In the genomic region with DNA sequence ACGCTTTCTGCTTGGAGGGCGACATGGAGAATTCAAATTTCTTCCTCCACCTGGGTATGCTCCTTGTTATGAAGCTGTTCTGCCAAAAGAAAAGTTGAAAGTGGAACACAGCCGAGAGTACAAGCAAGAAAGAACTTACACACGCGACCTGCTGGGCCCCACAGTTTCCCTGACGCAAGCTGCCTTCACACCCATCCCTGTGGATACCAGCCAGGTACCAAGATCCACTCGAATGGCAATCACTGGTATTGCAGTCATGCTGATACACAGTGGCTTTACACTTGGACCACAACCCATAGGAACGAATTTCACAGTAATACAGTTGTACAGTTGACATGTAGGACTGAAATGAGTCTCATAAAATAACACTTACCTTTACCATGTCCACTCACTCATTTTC, we compare ENCODE assay signal across 21 cellular contexts.
DNase-seq lines count a peak whose midpoint lies in the region; ATAC-seq and TF ChIP-seq lines count a peak whose summit lies in the region.
"Had no signal": no experiment of that assay in that cellular context is flagged by ENCODE, and none has a peak within 500 bp of the region (broad histone marks: within the 10 kb centered on the region; RNA-seq: fewer than 3 reads in every experiment).

No MANE protein-coding gene starts in this region.

- H3K27ac ChIP-seq in breast epithelium (no peak overlapping the region), PC-3 (ENCODE audit: low read length) (no peak overlapping the region), left ventricle myocardium inferior (replicated peaks) (peak overlapping the region; percentile 42), trophoblast cell (ENCODE audit: low read depth, low read length) (no peak overlapping the region)
- H3K27ac ChIP-seq: 22Rv1, BLaER1, C4-2B, GM23248 had no signal

- TF ChIP-seq CTCF in MCF 10A (IDR thresholded peaks at IDR 0.05; ENCODE audit: unreplicated experiment) (peak; percentile 9), breast epithelium (IDR thresholded peaks at IDR 0.05) (no peak), PC-3 (conservative IDR thresholded peaks at IDR 0.05; ENCODE audit: low read depth, low read length) (no peak), left ventricle myocardium inferior (IDR thresholded peaks at IDR 0.05; ENCODE audit: borderline replicate concordance) (no peak)

- H3K9me3 ChIP-seq in breast epithelium (no peaks in the 10 kb centered on the region), PC-3 (ENCODE audit: low read length) (no peaks in the 10 kb centered on the region), left ventricle myocardium inferior (replicated peaks) (no peaks in the 10 kb centered on the region), trophoblast cell (ENCODE audit: insufficient read depth, low read depth, low read length) (peaks cover 2% of the 10 kb centered on the region)
- H3K9me3 ChIP-seq: BLaER1 had no signal

- H3K36me3 Mint-ChIP-seq in MCF 10A (ENCODE audit: insufficient read depth, unreplicated experiment): no peaks in the 10 kb centered on the region
- H3K36me3 Mint-ChIP-seq: CD4-positive, CD25-positive, alpha-beta regulatory T cell; CD8-positive, alpha-beta T cell had no signal

- H3F3A ChIP-seq in PC-3 (ENCODE audit: low read length, unreplicated experiment): no peaks in the 10 kb centered on the region

- no peak overlapping the region for H3K27ac Mint-ChIP-seq in MCF 10A (ENCODE audit: low read depth, unreplicated experiment)
- H3K27ac Mint-ChIP-seq: B cell; CD4-positive, CD25-positive, alpha-beta regulatory T cell; CD8-positive, alpha-beta T cell had no signal

- H3K9ac ChIP-seq in PC-3 (ENCODE audit: low read length) (no peak overlapping the region), trophoblast cell (ENCODE audit: low read length) (no peak overlapping the region)
- H3K9ac ChIP-seq: BLaER1, GM23248 had no signal

- no peak overlapping the region for H2BK12ac ChIP-seq in trophoblast cell (ENCODE audit: low read length)

- H3K9me3 Mint-ChIP-seq in MCF 10A (ENCODE audit: unreplicated experiment): no peaks in the 10 kb centered on the region
- H3K9me3 Mint-ChIP-seq: CD8-positive, alpha-beta T cell had no signal

- H3K27me3 Mint-ChIP-seq in MCF 10A (ENCODE audit: insufficient read depth, unreplicated experiment): no peaks in the 10 kb centered on the region
- H3K27me3 Mint-ChIP-seq: B cell; CD4-positive, CD25-positive, alpha-beta regulatory T cell had no signal

- no peak overlapping the region for H3K14ac ChIP-seq in trophoblast cell (ENCODE audit: low read length)

- H3K4me3 Mint-ChIP-seq in MCF 10A (ENCODE audit: unreplicated experiment): no peak overlapping the region
- H3K4me3 Mint-ChIP-seq: B cell; CD4-positive, CD25-positive, alpha-beta regulatory T cell; CD8-positive, alpha-beta T cell had no signal

- no peak for TF ChIP-seq POLR2A in breast epithelium (IDR thresholded peaks at IDR 0.05)

- H3K27me3 ChIP-seq in breast epithelium: no peaks in the 10 kb centered on the region
- peaks cover 37% of the 10 kb centered on the region for H3K27me3 ChIP-seq in PC-3 (ENCODE audit: low read length)
- no peaks in the 10 kb centered on the region for H3K27me3 ChIP-seq in left ventricle myocardium inferior (ENCODE audit: low read depth)
- H3K27me3 ChIP-seq in trophoblast cell (ENCODE audit: insufficient read depth, low read length): no peaks in the 10 kb centered on the region
- H3K27me3 ChIP-seq: BLaER1 had no signal

- CTCF ChIA-PET in MCF 10A (lab: Yijun Ruan, JAX): no interaction called here
- CTCF ChIA-PET in PC-3 (lab: Charles Lee): no interaction called here

- H3K23ac ChIP-seq in trophoblast cell (ENCODE audit: low read length): peak overlapping the region; percentile 86

- no peak for ATAC-seq in PC-3
- ATAC-seq: CD8-positive, alpha-beta T cell; GM12878 had no signal

- no peak overlapping the region for H2BK120ac ChIP-seq in trophoblast cell (ENCODE audit: insufficient read depth, low read length, poor library complexity)

- POLR2A ChIA-PET in MCF 10A (lab: Yijun Ruan, JAX) (no interaction called here), PC-3 (lab: Charles Lee; ENCODE audit: unreplicated experiment) (no interaction called here)

- intact Hi-C loops in MCF 10A (cut with micrococcal nuclease) (no loop called here), breast epithelium (cut with DNase I; ENCODE audit: low total_unique reads) (no loop called here), PC-3 (cut with micrococcal nuclease) (no loop called here), left ventricle myocardium inferior (cut with micrococcal nuclease) (no loop called here)

- DNase-seq in MCF 10A (ENCODE audit: unreplicated experiment) (no peak), breast epithelium (ENCODE audit: low spot score in 2 of 2) (no peak), PC-3 (peak; percentile 4), left ventricle myocardium inferior (no peak), trophoblast cell (no peak), COR-L47 (lab: John Stamatoyannopoulos, UW) (no peak), HuH-7 (ENCODE audit: low spot score) (no peak)
- DNase-seq: CD4-positive, CD25-positive, alpha-beta regulatory T cell; CD8-positive, alpha-beta T cell; DMS 273 treated with DMSO at 0.1 percent for 48 hours; DMS79; EL; GDM1; GM23248; H7; HCEC 1CT had no signal

- no peaks in the 10 kb centered on the region for H3K79me2 ChIP-seq in PC-3 (ENCODE audit: low read length)
- H3K79me2 ChIP-seq in trophoblast cell (ENCODE audit: control insufficient read depth, insufficient read depth, low read length, poor library complexity): no peaks in the 10 kb centered on the region

- H4K91ac ChIP-seq in trophoblast cell (ENCODE audit: low read depth, low read length): no peak overlapping the region

- no peak overlapping the region for H2BK5ac ChIP-seq in trophoblast cell (ENCODE audit: low read depth, low read length, poor library complexity)

- no peaks in the 10 kb centered on the region for H3K79me1 ChIP-seq in trophoblast cell (ENCODE audit: low read length)

- no peaks in the 10 kb centered on the region for H3K4me1 Mint-ChIP-seq in MCF 10A (ENCODE audit: insufficient read depth, unreplicated experiment)
- H3K4me1 Mint-ChIP-seq: B cell had no signal

- no peaks in the 10 kb centered on the region for H3K9me2 ChIP-seq in PC-3 (replicated peaks; ENCODE audit: low read length)

- no peak overlapping the region for H4K8ac ChIP-seq in trophoblast cell (ENCODE audit: low read depth, low read length)

- H3K4me2 ChIP-seq in PC-3 (ENCODE audit: low read length): no peak overlapping the region
- no peak overlapping the region for H3K4me2 ChIP-seq in trophoblast cell (ENCODE audit: low read length)
- H3K4me2 ChIP-seq: BLaER1 had no signal

- H3K4ac ChIP-seq in trophoblast cell (ENCODE audit: low read depth, low read length): no peak overlapping the region

- H3K36me3 ChIP-seq in breast epithelium: no peaks in the 10 kb centered on the region
- H3K36me3 ChIP-seq in PC-3 (ENCODE audit: low read depth, low read length): no peaks in the 10 kb centered on the region
- H3K36me3 ChIP-seq in left ventricle myocardium inferior: peaks cover 59% of the 10 kb centered on the region
- peaks cover 3% of the 10 kb centered on the region in 2 experiments for H3K36me3 ChIP-seq in trophoblast cell (ENCODE audit: control insufficient read depth in 1 of 2, insufficient read depth in 2 of 2, low read length in 2 of 2)
- H3K36me3 ChIP-seq: BLaER1 had no signal

- H2AFZ ChIP-seq in PC-3 (ENCODE audit: low read length) (no peak overlapping the region), trophoblast cell (ENCODE audit: insufficient read depth, low read length, poor library complexity) (no peak overlapping the region)
- H2AFZ ChIP-seq: GM23248 had no signal

- H3K18ac ChIP-seq in trophoblast cell (ENCODE audit: low read length): no peak overlapping the region

- H3K4me1 ChIP-seq in breast epithelium: no peaks in the 10 kb centered on the region
- no peaks in the 10 kb centered on the region for H3K4me1 ChIP-seq in PC-3 (ENCODE audit: insufficient read depth, low read length)
- peaks cover 37% of the 10 kb centered on the region for H3K4me1 ChIP-seq in left ventricle myocardium inferior
- H3K4me1 ChIP-seq in trophoblast cell (ENCODE audit: control insufficient read depth in 1 of 2, insufficient read depth in 2 of 2, low read length in 2 of 2): no peaks in the 10 kb centered on the region
- H3K4me1 ChIP-seq: BLaER1 had no signal

- no peak overlapping the region for H4K12ac ChIP-seq in trophoblast cell (ENCODE audit: low read depth, low read length)

- H4K20me1 ChIP-seq in PC-3 (ENCODE audit: low read length): no peaks in the 10 kb centered on the region
- H4K20me1 ChIP-seq: BLaER1 had no signal

- no CpG with 5 or more reads among the region's 8 CpGs for WGBS in trophoblast cell (ENCODE audit: extremely low coverage, insufficient coverage, insufficient read length)

- no peak overlapping the region for H3K4me3 ChIP-seq in breast epithelium
- no peak overlapping the region for H3K4me3 ChIP-seq in PC-3 (ENCODE audit: low read length)
- no peak overlapping the region for H3K4me3 ChIP-seq in left ventricle myocardium inferior
- H3K4me3 ChIP-seq in trophoblast cell (ENCODE audit: low read depth, low read length): no peak overlapping the region
- H3K4me3 ChIP-seq: BLaER1, GM12878, GM23248 had no signal

- BruUV-seq in MCF 10A (replicated peaks; lab: Mats Ljungman, UMichigan) (no TSS peak), PC-3 (replicated peaks; lab: Mats Ljungman, UMichigan) (no TSS peak)

- H2AK5ac ChIP-seq in trophoblast cell (ENCODE audit: low read length): no peak overlapping the region
